11 cellular contexts compared by ENCODE assay signal in genomic region chr4:100736651-100737450, GRCh38.
DNase-seq lines count a peak whose midpoint lies in the region; ATAC-seq and TF ChIP-seq lines count a peak whose summit lies in the region.
"Had no signal": no experiment of that assay in that cellular context is flagged by ENCODE, and none has a peak within 500 bp of the region (broad histone marks: within the 10 kb centered on the region; RNA-seq: fewer than 3 reads in every experiment).

No MANE protein-coding gene starts in this region.

- no peak for TF ChIP-seq CTCF in choroid plexus epithelial cell (conservative IDR thresholded peaks at IDR 0.05; ENCODE audit: low read depth, low read length)
- no peak for TF ChIP-seq CTCF in left lung (IDR thresholded peaks at IDR 0.05)

- H2AFZ ChIP-seq in ACC112 (ENCODE audit: low read length, unreplicated experiment): no peak overlapping the region

- H3K36me3 ChIP-seq in ACC112 (ENCODE audit: insufficient read depth, low read length) (no peaks in the 10 kb centered on the region), left lung (no peaks in the 10 kb centered on the region)

- H3K27me3 ChIP-seq in ACC112 (ENCODE audit: insufficient read depth, low read length) (no peaks in the 10 kb centered on the region), left lung (no peaks in the 10 kb centered on the region)

- no peak overlapping the region for H3K4me3 ChIP-seq in ACC112 (ENCODE audit: low read depth, low read length)
- H3K4me3 ChIP-seq in choroid plexus epithelial cell (ENCODE audit: low read depth, low read length): no peak overlapping the region
- H3K4me3 ChIP-seq in left lung: no peak overlapping the region

- H3K79me2 ChIP-seq in ACC112 (ENCODE audit: control insufficient read depth, insufficient read depth, low read length, unreplicated experiment): no peaks in the 10 kb centered on the region

- H3K4me1 ChIP-seq in ACC112 (ENCODE audit: control insufficient read depth, insufficient read depth, low read length, unreplicated experiment): peaks cover 27% of the 10 kb centered on the region
- H3K4me1 ChIP-seq in left lung: no peaks in the 10 kb centered on the region

- peak overlapping the region; percentile 75 for H3K27ac ChIP-seq in ACC112 (ENCODE audit: low read depth, low read length)
- peak overlapping the region in 1 of 2 donors; percentile 43 for H3K27ac ChIP-seq in left lung

- peaks cover 0 to 14% of the 10 kb centered on the region in 2 donors for H3K9me3 ChIP-seq in left lung

- DNase-seq in HT-29 (ENCODE audit: low spot score) (peak; percentile 19), choroid plexus epithelial cell (ENCODE audit: low read depth) (peak; percentile 45), left lung (no peak), DMS114 treated with DMSO at 0.1 percent for 48 hours (lab: John Stamatoyannopoulos, UW; ENCODE audit: unreplicated experiment) (no peak), NCI-H526 treated with DMSO at 0.1 percent for 48 hours (lab: John Stamatoyannopoulos, UW) (no peak), NK-92 (lab: John Stamatoyannopoulos, UW; ENCODE audit: unreplicated experiment) (no peak)
- DNase-seq: CD4-positive, CD25-positive, alpha-beta regulatory T cell; NCI-H1417 treated with DMSO at 0.1 percent for 48 hours; nephron progenitor cell had no signal

- intact Hi-C loops in left lung (cut with DNase I): no loop called here

- ATAC-seq in left lung: peak; percentile 34
- no peak for ATAC-seq in HG02970 (IDR thresholded peaks at IDR 0.05; ENCODE audit: low FRiP score, unreplicated experiment)

Comparison
In these comparisons a context has a peak if more than half of its experiments do, and no peak if none do; other contexts are left out.
1. DNase-seq: peak in HT-29 (single experiment) and choroid plexus epithelial cell (single experiment); none in left lung (0 of 2), DMS114 treated with DMSO at 0.1 percent for 48 hours (single experiment), NCI-H526 treated with DMSO at 0.1 percent for 48 hours (single experiment) and NK-92 (single experiment).